In the genomic region with DNA sequence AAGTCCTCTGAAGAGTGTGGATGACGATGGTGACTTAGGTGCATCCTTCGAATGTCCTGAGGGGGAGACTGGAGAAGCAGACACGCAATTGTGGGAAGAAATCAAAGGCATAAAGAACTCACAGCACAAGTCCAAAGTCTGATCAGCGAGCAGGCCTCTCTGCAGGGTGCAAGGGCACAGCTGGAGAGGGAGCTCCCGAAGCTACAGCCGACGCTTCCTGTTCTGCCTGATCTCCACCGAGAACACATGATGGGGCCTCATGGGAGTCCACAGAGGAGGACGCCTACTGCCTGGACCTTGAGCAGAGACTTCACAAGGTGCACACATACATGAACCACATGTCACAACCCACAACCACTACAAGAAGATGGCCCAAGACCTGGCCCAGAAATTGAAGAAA, we compare ENCODE assay signal across 1 cellular context.
TF ChIP-seq lines count a peak whose summit lies in the region.

No MANE protein-coding gene starts in this region.

TF ChIP-seq in GM23338, 12 proteins besides CTCF, POLR2A, EP300 and RAD21 (continued from another document):
- TF ChIP-seq, protein P1, sequence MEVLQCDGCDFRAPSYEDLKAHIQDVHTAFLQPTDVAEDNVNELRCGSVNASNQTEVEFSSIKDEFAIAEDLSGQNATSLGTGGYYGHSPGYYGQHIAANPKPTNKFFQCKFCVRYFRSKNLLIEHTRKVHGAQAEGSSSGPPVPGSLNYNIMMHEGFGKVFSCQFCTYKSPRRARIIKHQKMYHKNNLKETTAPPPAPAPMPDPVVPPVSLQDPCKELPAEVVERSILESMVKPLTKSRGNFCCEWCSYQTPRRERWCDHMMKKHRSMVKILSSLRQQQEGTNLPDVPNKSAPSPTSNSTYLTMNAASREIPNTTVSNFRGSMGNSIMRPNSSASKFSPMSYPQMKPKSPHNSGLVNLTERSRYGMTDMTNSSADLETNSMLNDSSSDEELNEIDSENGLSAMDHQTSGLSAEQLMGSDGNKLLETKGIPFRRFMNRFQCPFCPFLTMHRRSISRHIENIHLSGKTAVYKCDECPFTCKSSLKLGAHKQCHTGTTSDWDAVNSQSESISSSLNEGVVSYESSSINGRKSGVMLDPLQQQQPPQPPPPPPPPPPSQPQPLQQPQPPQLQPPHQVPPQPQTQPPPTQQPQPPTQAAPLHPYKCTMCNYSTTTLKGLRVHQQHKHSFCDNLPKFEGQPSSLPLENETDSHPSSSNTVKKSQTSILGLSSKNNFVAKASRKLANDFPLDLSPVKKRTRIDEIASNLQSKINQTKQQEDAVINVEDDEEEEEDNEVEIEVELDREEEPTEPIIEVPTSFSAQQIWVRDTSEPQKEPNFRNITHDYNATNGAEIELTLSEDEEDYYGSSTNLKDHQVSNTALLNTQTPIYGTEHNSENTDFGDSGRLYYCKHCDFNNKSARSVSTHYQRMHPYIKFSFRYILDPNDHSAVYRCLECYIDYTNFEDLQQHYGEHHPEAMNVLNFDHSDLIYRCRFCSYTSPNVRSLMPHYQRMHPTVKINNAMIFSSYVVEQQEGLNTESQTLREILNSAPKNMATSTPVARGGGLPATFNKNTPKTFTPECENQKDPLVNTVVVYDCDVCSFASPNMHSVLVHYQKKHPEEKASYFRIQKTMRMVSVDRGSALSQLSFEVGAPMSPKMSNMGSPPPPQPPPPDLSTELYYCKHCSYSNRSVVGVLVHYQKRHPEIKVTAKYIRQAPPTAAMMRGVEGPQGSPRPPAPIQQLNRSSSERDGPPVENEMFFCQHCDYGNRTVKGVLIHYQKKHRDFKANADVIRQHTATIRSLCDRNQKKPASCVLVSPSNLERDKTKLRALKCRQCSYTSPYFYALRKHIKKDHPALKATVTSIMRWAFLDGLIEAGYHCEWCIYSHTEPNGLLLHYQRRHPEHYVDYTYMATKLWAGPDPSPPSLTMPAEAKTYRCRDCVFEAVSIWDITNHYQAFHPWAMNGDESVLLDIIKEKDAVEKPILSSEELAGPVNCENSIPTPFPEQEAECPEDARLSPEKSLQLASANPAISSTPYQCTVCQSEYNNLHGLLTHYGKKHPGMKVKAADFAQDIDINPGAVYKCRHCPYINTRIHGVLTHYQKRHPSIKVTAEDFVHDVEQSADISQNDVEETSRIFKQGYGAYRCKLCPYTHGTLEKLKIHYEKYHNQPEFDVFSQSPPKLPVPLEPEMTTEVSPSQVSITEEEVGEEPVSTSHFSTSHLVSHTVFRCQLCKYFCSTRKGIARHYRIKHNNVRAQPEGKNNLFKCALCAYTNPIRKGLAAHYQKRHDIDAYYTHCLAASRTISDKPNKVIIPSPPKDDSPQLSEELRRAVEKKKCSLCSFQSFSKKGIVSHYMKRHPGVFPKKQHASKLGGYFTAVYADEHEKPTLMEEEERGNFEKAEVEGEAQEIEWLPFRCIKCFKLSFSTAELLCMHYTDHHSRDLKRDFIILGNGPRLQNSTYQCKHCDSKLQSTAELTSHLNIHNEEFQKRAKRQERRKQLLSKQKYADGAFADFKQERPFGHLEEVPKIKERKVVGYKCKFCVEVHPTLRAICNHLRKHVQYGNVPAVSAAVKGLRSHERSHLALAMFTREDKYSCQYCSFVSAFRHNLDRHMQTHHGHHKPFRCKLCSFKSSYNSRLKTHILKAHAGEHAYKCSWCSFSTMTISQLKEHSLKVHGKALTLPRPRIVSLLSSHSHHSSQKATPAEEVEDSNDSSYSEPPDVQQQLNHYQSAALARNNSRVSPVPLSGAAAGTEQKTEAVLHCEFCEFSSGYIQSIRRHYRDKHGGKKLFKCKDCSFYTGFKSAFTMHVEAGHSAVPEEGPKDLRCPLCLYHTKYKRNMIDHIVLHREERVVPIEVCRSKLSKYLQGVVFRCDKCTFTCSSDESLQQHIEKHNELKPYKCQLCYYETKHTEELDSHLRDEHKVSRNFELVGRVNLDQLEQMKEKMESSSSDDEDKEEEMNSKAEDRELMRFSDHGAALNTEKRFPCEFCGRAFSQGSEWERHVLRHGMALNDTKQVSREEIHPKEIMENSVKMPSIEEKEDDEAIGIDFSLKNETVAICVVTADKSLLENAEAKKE (CRISPR knock-in tag; IDR thresholded peaks at IDR 0.05), result no peak
- TF ChIP-seq JUNB (IDR thresholded peaks at IDR 0.05; ENCODE audit: unreplicated experiment) (no peak), ZNF331 (CRISPR knock-in tag; IDR thresholded peaks at IDR 0.05; ENCODE audit: low read depth) (no peak), EZH2 (IDR thresholded peaks at IDR 0.05; ENCODE audit: low read depth, unreplicated experiment) (no peak), NANOG (IDR thresholded peaks at IDR 0.05; ENCODE audit: borderline replicate concordance) (no peak), REST (IDR thresholded peaks at IDR 0.05; ENCODE audit: unreplicated experiment) (no peak)
- TF ChIP-seq, protein P2, sequence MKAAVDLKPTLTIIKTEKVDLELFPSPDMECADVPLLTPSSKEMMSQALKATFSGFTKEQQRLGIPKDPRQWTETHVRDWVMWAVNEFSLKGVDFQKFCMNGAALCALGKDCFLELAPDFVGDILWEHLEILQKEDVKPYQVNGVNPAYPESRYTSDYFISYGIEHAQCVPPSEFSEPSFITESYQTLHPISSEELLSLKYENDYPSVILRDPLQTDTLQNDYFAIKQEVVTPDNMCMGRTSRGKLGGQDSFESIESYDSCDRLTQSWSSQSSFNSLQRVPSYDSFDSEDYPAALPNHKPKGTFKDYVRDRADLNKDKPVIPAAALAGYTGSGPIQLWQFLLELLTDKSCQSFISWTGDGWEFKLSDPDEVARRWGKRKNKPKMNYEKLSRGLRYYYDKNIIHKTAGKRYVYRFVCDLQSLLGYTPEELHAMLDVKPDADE (IDR thresholded peaks at IDR 0.05), result no peak
